Comparison of ENCODE assay signal across 8 cellular contexts in genomic region chr20:1393507-1393882, GRCh38. TPM values are rescaled to one million over a fixed set of nuclear protein-coding genes. Genes with fewer than 3 reads are reported as not detected.
DNase-seq lines count a peak whose midpoint lies in the region; ATAC-seq and TF ChIP-seq lines count a peak whose summit lies in the region.

No MANE protein-coding gene starts in this region.

- peaks cover 49% of the 10 kb centered on the region for H3K4me1 ChIP-seq in OCI-LY1 (ENCODE audit: insufficient read depth, low read length, severe bottlenecking)
- no peaks in the 10 kb centered on the region for H3K4me1 ChIP-seq in endocrine pancreas (ENCODE audit: control insufficient read depth, insufficient read depth, low read length)
- H3K4me1 ChIP-seq in neuron (ENCODE audit: insufficient read depth, low read length): peaks cover 31% of the 10 kb centered on the region
- H3K4me1 ChIP-seq in mucosa of descending colon (ENCODE audit: low read depth): peaks cover 36% of the 10 kb centered on the region

- TF ChIP-seq CTCF in C4-2B (conservative IDR thresholded peaks at IDR 0.05) (no peak), OCI-LY1 (IDR thresholded peaks at IDR 0.05; ENCODE audit: low read length) (no peak), mucosa of descending colon (IDR thresholded peaks at IDR 0.05) (no peak)

- peak overlapping the region; percentile 61 for H2AFZ ChIP-seq in OCI-LY1 (ENCODE audit: low read length)
- H2AFZ ChIP-seq in neuron (ENCODE audit: low read depth, low read length): peak overlapping the region; percentile 55

- H3K9me3 ChIP-seq in OCI-LY1 (ENCODE audit: low read length): no peaks in the 10 kb centered on the region
- no peaks in the 10 kb centered on the region for H3K9me3 ChIP-seq in endocrine pancreas (ENCODE audit: control insufficient read depth, low read length)
- no peaks in the 10 kb centered on the region for H3K9me3 ChIP-seq in neuron (ENCODE audit: low read length)
- H3K9me3 ChIP-seq in mucosa of descending colon: no peaks in the 10 kb centered on the region

- no peaks in the 10 kb centered on the region for H3K9me2 ChIP-seq in OCI-LY1 (ENCODE audit: low read depth, low read length)

- H3K4me3 ChIP-seq in OCI-LY1 (ENCODE audit: low read depth, low read length, poor library complexity, severe bottlenecking) (peak overlapping the region; percentile 87), endocrine pancreas (ENCODE audit: control insufficient read depth, insufficient read depth, low read length) (peak overlapping the region; percentile 49), neuron (ENCODE audit: low read length) (peak overlapping the region; percentile 75), mucosa of descending colon (no peak overlapping the region)

- no peaks in the 10 kb centered on the region for H4K20me1 ChIP-seq in OCI-LY1 (ENCODE audit: insufficient read depth, low read length)

- intact Hi-C loops in mucosa of descending colon (cut with DNase I, micrococcal nuclease): loop anchor here in 1 of 2 donors (5.0 kb wide), 2 partner anchors 66 to 81 kb away; partner anchors contain the start of gene SDCBP2

- no peaks in the 10 kb centered on the region for H3K36me3 ChIP-seq in OCI-LY1 (ENCODE audit: insufficient read depth, low read length)
- H3K36me3 ChIP-seq in endocrine pancreas (ENCODE audit: control insufficient read depth, insufficient read depth, low read length): no peaks in the 10 kb centered on the region
- no peaks in the 10 kb centered on the region for H3K36me3 ChIP-seq in neuron (ENCODE audit: insufficient read depth, low read length)
- H3K36me3 ChIP-seq in mucosa of descending colon (ENCODE audit: low read depth): no peaks in the 10 kb centered on the region

- peak overlapping the region; percentile 96 for H3K4me2 ChIP-seq in OCI-LY1 (ENCODE audit: low read length)

- H3K9ac ChIP-seq in OCI-LY1 (ENCODE audit: low read length) (peak overlapping the region; percentile 38; the same call in 1 of the 2 replicates), endocrine pancreas (ENCODE audit: control insufficient read depth, insufficient read depth, low read length) (no peak overlapping the region)

- peaks cover 37% of the 10 kb centered on the region for H3K79me2 ChIP-seq in OCI-LY1 (ENCODE audit: insufficient read depth, low read length)

- ATAC-seq in mucosa of descending colon: no peak
- ATAC-seq in activated CD4-positive, CD25-positive, alpha-beta regulatory T cell treated with anti-CD3 and anti-CD28 coated beads, Interleukin-2, amount 50 U/mL, for 24 hours: no peak

- H3K27ac ChIP-seq in C4-2B: peak overlapping the region; percentile 87
- no peak overlapping the region for H3K27ac ChIP-seq in OCI-LY1 (ENCODE audit: low read depth, low read length, poor library complexity, severe bottlenecking)

- DNase-seq in HUDEP-2 (lab: John Stamatoyannopoulos, UW; ENCODE audit: unreplicated experiment in 76 of 76) (no peak), T-helper 9 cell (no peak), mucosa of descending colon (no peak)

- H3F3A ChIP-seq in OCI-LY1 (ENCODE audit: insufficient read depth, low read length): no peaks in the 10 kb centered on the region

- H3K27me3 ChIP-seq in OCI-LY1 (ENCODE audit: insufficient read depth, low read length) (peaks cover 9% of the 10 kb centered on the region; the same call in 1 of the 2 replicates), endocrine pancreas (ENCODE audit: control insufficient read depth, insufficient read depth, low read length) (peaks cover 2% of the 10 kb centered on the region), neuron (ENCODE audit: insufficient read depth, low read length) (no peaks in the 10 kb centered on the region)

RNA-seq across cellular contexts. Expression of gene FKBP1A, which starts 0.6 kb away (rescaled TPM):
- 100 to 1,000 TPM; 168 to 326 (median 300) TPM for total RNA-seq in mucosa of descending colon
